8 cellular contexts compared by ENCODE assay signal in genomic region chr22:23144926-23145906, GRCh38. TPM values are rescaled to one million over a fixed set of nuclear protein-coding genes. Genes with fewer than 3 reads are reported as not detected.
DNase-seq lines count a peak whose midpoint lies in the region; ATAC-seq and TF ChIP-seq lines count a peak whose summit lies in the region.

A gene with protein sequence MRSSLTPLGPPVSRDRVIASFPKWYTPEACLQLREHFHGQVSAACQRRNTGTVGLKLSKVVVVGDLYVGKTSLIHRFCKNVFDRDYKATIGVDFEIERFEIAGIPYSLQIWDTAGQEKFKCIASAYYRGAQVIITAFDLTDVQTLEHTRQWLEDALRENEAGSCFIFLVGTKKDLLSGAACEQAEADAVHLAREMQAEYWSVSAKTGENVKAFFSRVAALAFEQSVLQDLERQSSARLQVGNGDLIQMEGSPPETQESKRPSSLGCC (plus strand): TSS chr22:23145477. CDS start chr22:23146617, 1,140 bp downstream.

- H3K9me3 Mint-ChIP-seq in nephron = no peaks in the 10 kb centered on the region
- no peaks in the 10 kb centered on the region for H3K9me3 Mint-ChIP-seq in stimulated activated naive B cell treated with anti-CD40 and anti-IgM and Interleukin-4, amounts not matched to agents 10 μg/mL and 1 μg/mL and 100 μg/mL, for 72 hours

- H3K27me3 ChIP-seq in KMS-11 (ENCODE audit: insufficient read depth, low read depth) = no peaks in the 10 kb centered on the region
- no peaks in the 10 kb centered on the region for H3K27me3 ChIP-seq in foreskin keratinocyte

- H3K27ac ChIP-seq in KMS-11 (peak within 1 kb of the TSS; percentile 58), foreskin keratinocyte (no peak within 1 kb of the TSS)

- H3K27me3 Mint-ChIP-seq in nephron (ENCODE audit: low read depth) = peaks cover 5% of the 10 kb centered on the region
- no peaks in the 10 kb centered on the region for H3K27me3 Mint-ChIP-seq in stimulated activated naive B cell treated with anti-CD40 and anti-IgM and Interleukin-4, amounts not matched to agents 10 μg/mL and 1 μg/mL and 100 μg/mL, for 72 hours

- TF ChIP-seq CTCF in KMS-11 (conservative IDR thresholded peaks at IDR 0.05; ENCODE audit: low read depth, low read length) = no peak
- no peak for TF ChIP-seq CTCF in foreskin keratinocyte (conservative IDR thresholded peaks at IDR 0.05)
- TF ChIP-seq CTCF in nephron (IDR thresholded peaks at IDR 0.05; ENCODE audit: unreplicated experiment in 3 of 3) = no peak

- peak within 1 kb of the TSS; percentile 45 to 90 (median 89) for H3K27ac Mint-ChIP-seq in nephron
- peak within 1 kb of the TSS; percentile 93 for H3K27ac Mint-ChIP-seq in stimulated activated naive B cell treated with anti-CD40 and anti-IgM and Interleukin-4, amounts not matched to agents 10 μg/mL and 1 μg/mL and 100 μg/mL, for 72 hours

- H4K20me1 ChIP-seq in KMS-11 (ENCODE audit: insufficient read depth) = no peaks in the 10 kb centered on the region

- peak; percentile 99 for DNase-seq in SHP77 (lab: John Stamatoyannopoulos, UW)
- DNase-seq in activated naive CD4-positive, alpha-beta T cell treated with Interleukin-2 at 50 U/mL for 16 hours = peak; percentile 87
- peak; percentile 93 to 96 for DNase-seq in foreskin keratinocyte
- peak; percentile 88 for DNase-seq in stimulated activated naive B cell treated with anti-CD40 and anti-IgM and Interleukin-4, amounts not matched to agents 10 μg/mL and 1 μg/mL and 100 μg/mL, for 72 hours

- peak within 1 kb of the TSS; percentile 71 for H2AFZ ChIP-seq in KMS-11 (ENCODE audit: low read depth)

- H3K4me1 Mint-ChIP-seq in nephron = peaks cover 34% of the 10 kb centered on the region
- peaks cover 29 to 35% of the 10 kb centered on the region in 2 donors for H3K4me1 Mint-ChIP-seq in stimulated activated naive B cell treated with anti-CD40 and anti-IgM and Interleukin-4, amounts not matched to agents 10 μg/mL and 1 μg/mL and 100 μg/mL, for 72 hours

- H3K9ac ChIP-seq in ES-I3 (ENCODE audit: low read depth, low read length) (peak within 1 kb of the TSS; percentile 35; the same call in 1 of the 2 replicates), KMS-11 (peak within 1 kb of the TSS; percentile 78)

- ATAC-seq in foreskin keratinocyte = peak; percentile 89
- ATAC-seq in stimulated activated naive B cell treated with anti-CD40 and anti-IgM and Interleukin-4, amounts not matched to agents 10 μg/mL and 1 μg/mL and 100 μg/mL, for 72 hours (replicated peaks) = peak; percentile 62 to 67
- ATAC-seq in HG03457 (IDR thresholded peaks at IDR 0.05; ENCODE audit: unreplicated experiment) = no peak

- H3K79me2 ChIP-seq in KMS-11 (ENCODE audit: insufficient read depth, low read depth) = no peaks in the 10 kb centered on the region

- H3K4me3 ChIP-seq in KMS-11 (IDR thresholded peaks at IDR 0.05; ENCODE audit: insufficient read depth, low read depth, low read length) = no peak within 1 kb of the TSS

- peaks cover 6% of the 10 kb centered on the region for H3K36me3 Mint-ChIP-seq in nephron (ENCODE audit: low read depth)
- H3K36me3 Mint-ChIP-seq in stimulated activated naive B cell treated with anti-CD40 and anti-IgM and Interleukin-4, amounts not matched to agents 10 μg/mL and 1 μg/mL and 100 μg/mL, for 72 hours = no peaks in the 10 kb centered on the region

- peak within 1 kb of the TSS; percentile 99 for H3K4me2 ChIP-seq in KMS-11

- no peaks in the 10 kb centered on the region for H3K9me3 ChIP-seq in ES-I3 (ENCODE audit: control insufficient read depth, insufficient read depth, low read length)

- H3K36me3 ChIP-seq in ES-I3 (ENCODE audit: insufficient read depth, low read length) = no peaks in the 10 kb centered on the region
- H3K36me3 ChIP-seq in KMS-11 (ENCODE audit: insufficient read depth) = no peaks in the 10 kb centered on the region

- peaks cover 9% of the 10 kb centered on the region; the same call in 1 of the 2 replicates for H3K4me1 ChIP-seq in ES-I3 (ENCODE audit: insufficient read depth, low read length)
- peaks cover 61% of the 10 kb centered on the region for H3K4me1 ChIP-seq in KMS-11 (ENCODE audit: low read depth, poor library complexity, severe bottlenecking)
- H3K4me1 ChIP-seq in foreskin keratinocyte = no peaks in the 10 kb centered on the region

- H3K4me3 Mint-ChIP-seq in nephron = peak within 1 kb of the TSS; percentile 85 to 90 (median 86)
- peak within 1 kb of the TSS; percentile 82 to 83 for H3K4me3 Mint-ChIP-seq in stimulated activated naive B cell treated with anti-CD40 and anti-IgM and Interleukin-4, amounts not matched to agents 10 μg/mL and 1 μg/mL and 100 μg/mL, for 72 hours

RNA-seq across cellular contexts. Expression of the gene that starts here (rescaled TPM):
- total RNA-seq in foreskin keratinocyte = 3.2 and 4.4 TPM in 2 replicates
- polyA plus RNA-seq in foreskin keratinocyte = 2.6 and 3.4 TPM in 2 replicates
